In genomic region chr2:33746401-33746800, GRCh38 we compare ENCODE assay signal across 22 cellular contexts.
"Had no signal": no experiment of that assay in that cellular context is flagged by ENCODE, and none has a peak within 500 bp of the region (broad histone marks: within the 10 kb centered on the region; RNA-seq: fewer than 3 reads in every experiment).

No MANE protein-coding gene starts in this region.

- H3K36me3 Mint-ChIP-seq: naive B cell; stimulated activated memory B cell treated with anti-CD40 and anti-IgM and Interleukin-4, amounts not matched to agents 10 μg/mL and 1 μg/mL and 100 μg/mL, for 72 hours had no signal

- H3K4me1 ChIP-seq: esophagus squamous epithelium, heart left ventricle, left ventricle myocardium inferior, right lobe of liver, testis, tibial nerve, upper lobe of right lung, vagina had no signal

- H3K36me3 ChIP-seq: esophagus squamous epithelium, heart left ventricle, left ventricle myocardium inferior, neutrophil, ovary, right lobe of liver, tibial nerve, upper lobe of right lung, vagina had no signal

- H3K27ac Mint-ChIP-seq: dendritic cell treated with granulocyte-macrophage colony-stimulating factor and Interleukin-4, amounts not matched to agents 40 ng/mL and 50 ng/mL, for 4 days; effector memory CD8-positive, alpha-beta T cell; naive B cell; progenitor cell of endocrine pancreas; stimulated activated memory B cell treated with anti-CD40 and anti-IgM and Interleukin-4, amounts not matched to agents 10 μg/mL and 1 μg/mL and 100 μg/mL, for 72 hours; stimulated activated naive CD8-positive, alpha-beta T cell treated with anti-CD3 and anti-CD28 coated beads, Interleukin-15, Interleukin-2, amounts not matched to agents 100 ng/mL and 50 ng/mL, for 24 hours had no signal

- H3K4me3 ChIP-seq: esophagus squamous epithelium, heart left ventricle, left ventricle myocardium inferior, lung, ovary, right lobe of liver, testis, tibial nerve, upper lobe of right lung, vagina had no signal

- H3K9me3 Mint-ChIP-seq: stimulated activated naive CD8-positive, alpha-beta T cell treated with anti-CD3 and anti-CD28 coated beads, Interleukin-15, Interleukin-2, amounts not matched to agents 100 ng/mL and 50 ng/mL, for 24 hours had no signal

- H3K9me3 ChIP-seq: esophagus squamous epithelium, neutrophil, ovary, right lobe of liver, testis, upper lobe of right lung, vagina had no signal

- H3K27me3 ChIP-seq: esophagus squamous epithelium, heart left ventricle, neutrophil, ovary, right lobe of liver, testis, tibial nerve, upper lobe of right lung, vagina had no signal

- ATAC-seq: effector memory CD8-positive, alpha-beta T cell; heart left ventricle; left cardiac atrium; right lobe of liver; stimulated activated memory B cell treated with anti-CD40 and anti-IgM and Interleukin-4, amounts not matched to agents 10 μg/mL and 1 μg/mL and 100 μg/mL, for 72 hours; upper lobe of right lung had no signal

- DNase-seq: effector memory CD8-positive, alpha-beta T cell; esophagus squamous epithelium; foreskin melanocyte; heart left ventricle; hippocampal formation; left cardiac atrium; left ventricle myocardium inferior; mesenchymal stem cell; naive B cell; ovary; right lobe of liver; stimulated activated CD4-positive, alpha-beta T cell treated with anti-CD3 and anti-CD28 coated beads, Interleukin-4, amount 100 ng/mL, for 24 hours; testis; upper lobe of right lung had no signal

- H3K4me1 Mint-ChIP-seq: naive B cell; stimulated activated memory B cell treated with anti-CD40 and anti-IgM and Interleukin-4, amounts not matched to agents 10 μg/mL and 1 μg/mL and 100 μg/mL, for 72 hours had no signal

- H3K27me3 Mint-ChIP-seq: dendritic cell treated with granulocyte-macrophage colony-stimulating factor and Interleukin-4, amounts not matched to agents 40 ng/mL and 50 ng/mL, for 4 days; progenitor cell of endocrine pancreas had no signal

- H3K4me3 Mint-ChIP-seq: dendritic cell treated with granulocyte-macrophage colony-stimulating factor and Interleukin-4, amounts not matched to agents 40 ng/mL and 50 ng/mL, for 4 days; effector memory CD8-positive, alpha-beta T cell; naive B cell; stimulated activated memory B cell treated with anti-CD40 and anti-IgM and Interleukin-4, amounts not matched to agents 10 μg/mL and 1 μg/mL and 100 μg/mL, for 72 hours; stimulated activated naive CD8-positive, alpha-beta T cell treated with anti-CD3 and anti-CD28 coated beads, Interleukin-15, Interleukin-2, amounts not matched to agents 100 ng/mL and 50 ng/mL, for 24 hours had no signal

- H3K27ac ChIP-seq: esophagus squamous epithelium, heart left ventricle, left ventricle myocardium inferior, neutrophil, ovary, right lobe of liver, testis, tibial nerve, upper lobe of right lung, vagina had no signal
